ENCODE assay signal across 15 cellular contexts in the genomic region with DNA sequence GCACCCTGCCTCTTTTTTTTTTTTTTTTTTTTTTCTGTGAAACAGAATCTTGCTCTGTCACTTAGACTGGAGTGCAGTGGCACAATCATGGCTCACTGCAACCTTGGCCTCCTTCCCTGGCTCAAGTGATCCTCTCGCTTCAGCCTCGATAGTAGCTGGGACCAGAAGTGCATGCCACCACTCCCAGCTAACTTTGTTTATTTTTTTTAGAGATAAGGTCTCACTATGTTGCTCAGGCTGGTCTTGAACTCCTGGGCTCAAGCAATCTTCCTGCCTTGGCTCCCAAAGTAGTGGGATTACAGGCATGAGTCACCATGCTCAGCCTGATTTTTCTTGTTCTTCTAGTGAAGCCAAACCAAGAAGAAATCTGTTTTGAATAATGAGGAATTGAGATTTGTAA. TPM values are rescaled to one million over a fixed set of nuclear protein-coding genes. Genes with fewer than 3 reads are reported as not detected.
DNase-seq lines count a peak whose midpoint lies in the region; TF ChIP-seq lines count a peak whose summit lies in the region.
"Had no signal": no experiment of that assay in that cellular context is flagged by ENCODE, and none has a peak within 500 bp of the region (broad histone marks: within the 10 kb centered on the region; RNA-seq: fewer than 3 reads in every experiment).

No MANE protein-coding gene starts in this region.

- H3K36me3 ChIP-seq in sigmoid colon (peaks cover 4 to 21% (median 10%) of the 10 kb centered on the region in 4 donors), testis (ENCODE audit: low read depth, missing control alignments) (no peaks in the 10 kb centered on the region)
- H3K36me3 ChIP-seq: colonic mucosa had no signal

- no peaks in the 10 kb centered on the region for H3K27me3 ChIP-seq in sigmoid colon
- no peaks in the 10 kb centered on the region for H3K27me3 ChIP-seq in testis
- H3K27me3 ChIP-seq: colonic mucosa, suprapubic skin had no signal

- no peaks in the 10 kb centered on the region for H3K4me1 ChIP-seq in sigmoid colon
- no peaks in the 10 kb centered on the region for H3K4me1 ChIP-seq in testis
- H3K4me1 ChIP-seq: colonic mucosa, suprapubic skin had no signal

- TF ChIP-seq CTCF in epithelial cell of esophagus (IDR thresholded peaks at IDR 0.05; ENCODE audit: insufficient read depth, low read depth, low read length, missing control alignments) (no peak), sigmoid colon (IDR thresholded peaks at IDR 0.05) (no peak), testis (IDR thresholded peaks at IDR 0.05) (no peak)

- WGBS in sigmoid colon, 2 donors: 76 to 80% methylated on average over 2 of the region's 2 CpGs
- 41 to 53% methylated on average over 2 of the region's 2 CpGs for WGBS in testis, 2 donors

- intact Hi-C loops in sigmoid colon (cut with DNase I): no loop called here
- intact Hi-C loops in testis (cut with DNase I; ENCODE audit: low total_unique reads): no loop called here

- DNase-seq in EL (peak; percentile 78), NCI-H226 (peak; percentile 81), epithelial cell of esophagus (ENCODE audit: low read depth) (peak; percentile 47), sigmoid colon (peak; percentile 4), COLO829 (ENCODE audit: low spot score) (no peak), testis (no peak), NCI-H1092 (lab: John Stamatoyannopoulos, UW) (no peak)
- no peak for DNase-seq in stimulated activated CD4-positive, alpha-beta T cell treated with anti-CD3 and anti-CD28 coated beads, Interleukin-2, amount 100 ng/mL, for 48 hours
- DNase-seq: colonic mucosa; DMS 273 treated with DMSO at 0.1 percent for 48 hours; naive thymus-derived CD4-positive, alpha-beta T cell; NCI-H1436 treated with DMSO at 0.1 percent for 48 hours; NCI-H510A treated with DMSO at 0.1 percent for 48 hours; SHP77 had no signal

- H3K9me3 ChIP-seq in sigmoid colon: no peaks in the 10 kb centered on the region
- no peaks in the 10 kb centered on the region for H3K9me3 ChIP-seq in testis
- H3K9me3 ChIP-seq: colonic mucosa, suprapubic skin had no signal

- TF ChIP-seq POLR2A in sigmoid colon (IDR thresholded peaks at IDR 0.05) (no peak), testis (IDR thresholded peaks at IDR 0.05) (no peak)

- H3K27ac ChIP-seq in sigmoid colon (no peak overlapping the region), testis (no peak overlapping the region)
- H3K27ac ChIP-seq: colonic mucosa, suprapubic skin had no signal

- no peak for TF ChIP-seq EP300 in sigmoid colon (IDR thresholded peaks at IDR 0.05)

- H3K4me3 ChIP-seq in epithelial cell of esophagus (ENCODE audit: low read length) (no peak overlapping the region), sigmoid colon (no peak overlapping the region), testis (no peak overlapping the region)
- H3K4me3 ChIP-seq: colonic mucosa, suprapubic skin had no signal

RNA-seq across cellular contexts. Expression of a gene that starts 25.0 kb away (rescaled TPM):
- 10 to 100 TPM; 24.3 to 46.0 (median 32.7) TPM for total RNA-seq in sigmoid colon
- 10 to 100 TPM in 1 of 3 donors, 1 to 10 TPM in 2; 5.4 to 24.2 (median 9.2) TPM for polyA plus RNA-seq in sigmoid colon
- total RNA-seq in testis: 100 to 1,000 TPM; 103 to 113 TPM
- 60.3 TPM for polyA plus RNA-seq in testis (ENCODE audit: insufficient read depth, low read depth, low replicate concordance)

RNA-seq across cellular contexts. Expression of a gene that starts 35.2 kb away (rescaled TPM):
- 10 to 100 TPM; 16.8 to 22.5 (median 20.4) TPM for total RNA-seq in sigmoid colon
- polyA plus RNA-seq in sigmoid colon: 10 to 100 TPM in 1 of 3 donors, 1 to 10 TPM in 2; 4.2 to 18.6 (median 5.4) TPM
- total RNA-seq in testis: 10 to 100 TPM; 31.1 to 32.3 TPM
- 32.8 TPM for polyA plus RNA-seq in testis (ENCODE audit: insufficient read depth, low read depth, low replicate concordance)

Comparison
In these comparisons a context has a peak if more than half of its experiments do, and no peak if none do; other contexts are left out.
1. DNase-seq: peak in EL (single experiment), NCI-H226 (single experiment), epithelial cell of esophagus (single experiment) and sigmoid colon (single experiment); none in COLO829 (single experiment), testis (single experiment), stimulated activated CD4-positive, alpha-beta T cell treated with anti-CD3 and anti-CD28 coated beads, Interleukin-2, amount 100 ng/mL, for 48 hours (0 of 2) and NCI-H1092 (single experiment).